In the genomic region with DNA sequence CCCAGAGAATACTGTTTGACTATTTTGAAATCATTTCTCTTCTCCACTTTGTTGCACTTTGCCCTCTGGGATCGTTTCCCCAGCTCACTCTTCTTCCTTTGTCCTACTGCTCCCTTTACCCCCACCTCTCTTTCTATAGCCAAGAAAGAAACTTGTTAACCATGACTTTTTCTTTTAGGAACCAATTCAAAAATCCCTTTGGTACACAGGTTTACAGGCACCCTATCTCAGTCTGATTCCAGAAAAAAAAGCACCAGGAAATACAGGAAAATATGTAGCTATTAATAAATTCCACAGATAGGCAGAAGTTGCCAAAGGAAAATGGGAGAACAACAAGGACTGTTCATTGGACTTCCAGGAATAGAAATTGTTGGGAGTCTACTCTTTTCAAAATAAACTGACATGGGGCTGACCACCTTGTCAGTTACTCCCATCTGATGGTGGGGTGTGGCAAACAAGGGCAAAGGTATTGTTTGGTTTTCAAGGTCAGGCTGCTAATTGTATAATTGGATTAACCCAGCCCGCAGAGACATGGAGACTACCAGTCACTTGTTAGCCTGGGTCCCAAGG, we compare ENCODE assay signal across 1 cellular context.
TF ChIP-seq lines count a peak whose summit lies in the region.

No MANE protein-coding gene starts in this region.

TF ChIP-seq in H1, 55 proteins besides CTCF, POLR2A, EP300 and RAD21:
- TF ChIP-seq CHD2 (IDR thresholded peaks at IDR 0.05; ENCODE audit: low read length) (no peak), BRCA1 (IDR thresholded peaks at IDR 0.05; ENCODE audit: low read depth, low read length) (no peak), KDM4A (IDR thresholded peaks at IDR 0.05; ENCODE audit: low read depth, low read length, severe bottlenecking) (no peak), GABPA (IDR thresholded peaks at IDR 0.05; ENCODE audit: borderline replicate concordance, insufficient read depth, low read length) (no peak), BCL11A (IDR thresholded peaks at IDR 0.05; ENCODE audit: low read depth in 2 of 2, low read length in 2 of 2) (no peak), ATF3 (IDR thresholded peaks at IDR 0.05; ENCODE audit: insufficient read depth, low read depth, low read length) (no peak), BACH1 (IDR thresholded peaks at IDR 0.05; ENCODE audit: low read length) (no peak), ZNF274 (IDR thresholded peaks at IDR 0.05; ENCODE audit: borderline replicate concordance, extremely low read depth, low read length) (no peak), CREB1 (IDR thresholded peaks at IDR 0.05) (no peak), HDAC6 (IDR thresholded peaks at IDR 0.05; ENCODE audit: low read depth, low read length) (no peak), CHD7 (IDR thresholded peaks at IDR 0.05; ENCODE audit: insufficient replicate concordance, low read length) (no peak), MAFK (IDR thresholded peaks at IDR 0.05; ENCODE audit: low read depth, low read length) (no peak), SRF (IDR thresholded peaks at IDR 0.05; ENCODE audit: low read depth, low read length) (no peak), TAF1 (IDR thresholded peaks at IDR 0.05; ENCODE audit: low read depth, low read length) (no peak), TCF12 (IDR thresholded peaks at IDR 0.05; ENCODE audit: low read depth, low read length) (no peak), EGR1 (IDR thresholded peaks at IDR 0.05; ENCODE audit: borderline replicate concordance, low read depth, low read length) (no peak), CBX5 (IDR thresholded peaks at IDR 0.05; ENCODE audit: low read depth, low read length) (no peak), POU5F1 (IDR thresholded peaks at IDR 0.05; ENCODE audit: low read depth, low read length) (no peak), TBP (IDR thresholded peaks at IDR 0.05; ENCODE audit: low read depth, low read length) (no peak)
- TF ChIP-seq, protein P1, sequence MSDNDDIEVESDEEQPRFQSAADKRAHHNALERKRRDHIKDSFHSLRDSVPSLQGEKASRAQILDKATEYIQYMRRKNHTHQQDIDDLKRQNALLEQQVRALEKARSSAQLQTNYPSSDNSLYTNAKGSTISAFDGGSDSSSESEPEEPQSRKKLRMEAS (IDR thresholded peaks at IDR 0.05): no peak
